12 cellular contexts compared by ENCODE assay signal in the genomic region with DNA sequence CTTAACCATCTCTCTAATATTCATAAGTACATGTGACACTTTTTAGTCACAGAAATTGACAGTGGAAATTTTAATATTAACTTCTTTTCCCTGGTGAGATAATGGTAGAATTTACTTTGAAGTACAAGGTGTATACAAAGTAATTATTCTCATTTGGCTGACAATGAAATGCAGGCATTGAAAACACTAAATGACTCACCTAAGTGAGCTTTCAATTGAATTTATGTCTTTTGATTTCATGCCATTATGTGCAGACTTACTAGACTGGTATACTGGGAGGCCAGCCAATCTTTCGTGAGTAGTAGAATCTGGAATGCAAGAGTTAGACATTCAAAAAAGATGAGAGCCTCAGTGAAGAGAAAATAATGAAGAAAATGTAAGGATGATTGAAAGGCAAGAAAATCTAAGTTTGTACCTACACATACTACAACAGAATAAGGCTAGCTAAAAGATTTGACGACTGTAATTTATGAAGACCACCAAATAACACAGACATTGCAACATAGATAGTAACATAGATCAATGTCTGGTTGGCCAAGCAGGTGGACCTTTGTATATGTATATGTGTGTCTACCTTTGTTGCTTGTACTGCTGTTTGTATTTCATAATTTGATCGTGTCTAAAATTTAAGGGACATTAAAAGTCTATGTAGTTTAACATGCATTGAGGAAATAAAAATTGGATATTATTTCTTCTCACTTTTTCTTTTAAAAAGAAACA.
A peak's percentile ranks its signal among the peaks of the same experiment; 100 is the strongest.
DNase-seq lines count a peak whose midpoint lies in the region; ATAC-seq and TF ChIP-seq lines count a peak whose summit lies in the region.
"Had no signal": no experiment of that assay in that cellular context is flagged by ENCODE, and none has a peak within 500 bp of the region (broad histone marks: within the 10 kb centered on the region; RNA-seq: fewer than 3 reads in every experiment).

No MANE protein-coding gene starts in this region.

- no peak overlapping the region for H3K4me3 ChIP-seq in uterus

- H3K4me1 Mint-ChIP-seq in stimulated activated naive CD8-positive, alpha-beta T cell treated with anti-CD3 and anti-CD28 coated beads, Interleukin-15, Interleukin-2, amounts not matched to agents 100 ng/mL and 50 ng/mL, for 24 hours (ENCODE audit: low read depth) = peaks cover 8% of the 10 kb centered on the region
- no peaks in the 10 kb centered on the region for H3K4me1 Mint-ChIP-seq in stimulated activated naive CD8-positive, alpha-beta T cell treated with anti-CD3 and anti-CD28 coated beads, Interleukin-15, amount 100 ng/mL, for 72 hours
- H3K4me1 Mint-ChIP-seq in osteocyte (ENCODE audit: unreplicated experiment) (peaks cover 2% of the 10 kb centered on the region), glutamatergic neuron (ENCODE audit: low read depth, unreplicated experiment) (no peaks in the 10 kb centered on the region)
- H3K4me1 Mint-ChIP-seq: memory B cell had no signal

- peak overlapping the region; percentile 23 for H3K27ac Mint-ChIP-seq in stimulated activated naive CD8-positive, alpha-beta T cell treated with anti-CD3 and anti-CD28 coated beads, Interleukin-15, Interleukin-2, amounts not matched to agents 100 ng/mL and 50 ng/mL, for 24 hours
- H3K27ac Mint-ChIP-seq in stimulated activated naive CD8-positive, alpha-beta T cell treated with anti-CD3 and anti-CD28 coated beads, Interleukin-15, amount 100 ng/mL, for 72 hours = no peak overlapping the region
- no peak overlapping the region for H3K27ac Mint-ChIP-seq in osteocyte (ENCODE audit: unreplicated experiment)
- no peak overlapping the region for H3K27ac Mint-ChIP-seq in glutamatergic neuron (ENCODE audit: unreplicated experiment)
- H3K27ac Mint-ChIP-seq: memory B cell had no signal

- H3K27me3 ChIP-seq in foreskin keratinocyte (no peaks in the 10 kb centered on the region), uterus (no peaks in the 10 kb centered on the region)

- H3K9me3 Mint-ChIP-seq in stimulated activated naive CD8-positive, alpha-beta T cell treated with anti-CD3 and anti-CD28 coated beads, Interleukin-15, Interleukin-2, amounts not matched to agents 100 ng/mL and 50 ng/mL, for 24 hours = no peaks in the 10 kb centered on the region
- H3K9me3 Mint-ChIP-seq in stimulated activated naive CD8-positive, alpha-beta T cell treated with anti-CD3 and anti-CD28 coated beads, Interleukin-15, amount 100 ng/mL, for 72 hours = no peaks in the 10 kb centered on the region
- H3K9me3 Mint-ChIP-seq in osteocyte (ENCODE audit: unreplicated experiment) = peaks cover 3% of the 10 kb centered on the region
- no peaks in the 10 kb centered on the region for H3K9me3 Mint-ChIP-seq in glutamatergic neuron (ENCODE audit: unreplicated experiment)

- no peaks in the 10 kb centered on the region for H3K27me3 Mint-ChIP-seq in stimulated activated naive CD8-positive, alpha-beta T cell treated with anti-CD3 and anti-CD28 coated beads, Interleukin-15, Interleukin-2, amounts not matched to agents 100 ng/mL and 50 ng/mL, for 24 hours
- no peaks in the 10 kb centered on the region for H3K27me3 Mint-ChIP-seq in stimulated activated naive CD8-positive, alpha-beta T cell treated with anti-CD3 and anti-CD28 coated beads, Interleukin-15, amount 100 ng/mL, for 72 hours
- H3K27me3 Mint-ChIP-seq in osteocyte (ENCODE audit: unreplicated experiment) = no peaks in the 10 kb centered on the region
- H3K27me3 Mint-ChIP-seq in glutamatergic neuron (ENCODE audit: unreplicated experiment) = no peaks in the 10 kb centered on the region
- H3K27me3 Mint-ChIP-seq: memory B cell had no signal

- H3K27ac ChIP-seq in foreskin keratinocyte = no peak overlapping the region
- peak overlapping the region in 1 of 2 donors; percentile 36 for H3K27ac ChIP-seq in uterus

- intact Hi-C loops in uterus (cut with DNase I; ENCODE audit: low total_unique reads) = no loop called here

- peaks cover 57% of the 10 kb centered on the region for H3K36me3 Mint-ChIP-seq in stimulated activated naive CD8-positive, alpha-beta T cell treated with anti-CD3 and anti-CD28 coated beads, Interleukin-15, Interleukin-2, amounts not matched to agents 100 ng/mL and 50 ng/mL, for 24 hours (ENCODE audit: low read depth)
- H3K36me3 Mint-ChIP-seq in osteocyte (ENCODE audit: unreplicated experiment) (peaks cover 2% of the 10 kb centered on the region), glutamatergic neuron (ENCODE audit: unreplicated experiment) (no peaks in the 10 kb centered on the region)
- H3K36me3 Mint-ChIP-seq: memory B cell had no signal

- H3K36me3 ChIP-seq in uterus = no peaks in the 10 kb centered on the region

- ATAC-seq in stimulated activated naive CD8-positive, alpha-beta T cell treated with anti-CD3 and anti-CD28 coated beads, Interleukin-15, amount 100 ng/mL, for 72 hours = no peak
- ATAC-seq in foreskin keratinocyte = peak; percentile 97

- H3K4me3 Mint-ChIP-seq in stimulated activated naive CD8-positive, alpha-beta T cell treated with anti-CD3 and anti-CD28 coated beads, Interleukin-15, Interleukin-2, amounts not matched to agents 100 ng/mL and 50 ng/mL, for 24 hours = no peak overlapping the region
- no peak overlapping the region for H3K4me3 Mint-ChIP-seq in stimulated activated naive CD8-positive, alpha-beta T cell treated with anti-CD3 and anti-CD28 coated beads, Interleukin-15, amount 100 ng/mL, for 72 hours
- H3K4me3 Mint-ChIP-seq in osteocyte (ENCODE audit: unreplicated experiment) (no peak overlapping the region), glutamatergic neuron (ENCODE audit: unreplicated experiment) (no peak overlapping the region)
- H3K4me3 Mint-ChIP-seq: memory B cell had no signal

- H3K4me1 ChIP-seq in foreskin keratinocyte (peaks cover 13% of the 10 kb centered on the region), uterus (no peaks in the 10 kb centered on the region)

- TF ChIP-seq CTCF in foreskin keratinocyte (conservative IDR thresholded peaks at IDR 0.05) = no peak
- no peak for TF ChIP-seq CTCF in uterus (IDR thresholded peaks at IDR 0.05)
- TF ChIP-seq CTCF in osteocyte (IDR thresholded peaks at IDR 0.05) = no peak
- no peak for TF ChIP-seq CTCF in glutamatergic neuron (IDR thresholded peaks at IDR 0.05; ENCODE audit: partially characterized antibody, unreplicated experiment)

- TF ChIP-seq POLR2A in uterus (IDR thresholded peaks at IDR 0.05) = no peak

- no peaks in the 10 kb centered on the region for H3K9me3 ChIP-seq in uterus

- no peak for DNase-seq in stimulated activated naive CD8-positive, alpha-beta T cell treated with anti-CD3 and anti-CD28 coated beads, Interleukin-15, amount 100 ng/mL, for 72 hours
- DNase-seq in SW 1271 (lab: John Stamatoyannopoulos, UW) (peak; percentile 41 to 86), foreskin keratinocyte (peak; percentile 76 to 91), uterus (peak; percentile 16 to 76), osteocyte (ENCODE audit: extremely low spot score, unreplicated experiment) (no peak), glutamatergic neuron (no peak)
- DNase-seq in activated effector memory CD4-positive, alpha-beta T cell treated with anti-CD3 and anti-CD28 coated beads, Interleukin-2, amount 50 U/mL, for 16 hours = no peak
- DNase-seq: activated CD4-positive, alpha-beta T cell treated with anti-CD3 and anti-CD28 coated beads, Interleukin-2, amount 50 U/mL, for 1 hour; C1 segment of cervical spinal cord; caudate nucleus had no signal

Comparison
In these comparisons a context has a peak if more than half of its experiments do, and no peak if none do; other contexts are left out.
1. DNase-seq: peak in SW 1271 (2 of 2), foreskin keratinocyte (2 of 2) and uterus (2 of 2); none in stimulated activated naive CD8-positive, alpha-beta T cell treated with anti-CD3 and anti-CD28 coated beads, Interleukin-15, amount 100 ng/mL, for 72 hours (0 of 2), activated effector memory CD4-positive, alpha-beta T cell treated with anti-CD3 and anti-CD28 coated beads, Interleukin-2, amount 50 U/mL, for 16 hours (single experiment), osteocyte (single experiment) and glutamatergic neuron (single experiment).